1 cellular context compared by ENCODE assay signal in genomic region chr15:52021128-52021671, GRCh38.
TF ChIP-seq lines count a peak whose summit lies in the region.

No MANE protein-coding gene starts in this region.

TF ChIP-seq in SK-N-SH, 30 proteins besides CTCF, POLR2A, EP300 and RAD21:
- TF ChIP-seq JUND (IDR thresholded peaks at IDR 0.05) (peak; percentile 81), RCOR1 (IDR thresholded peaks at IDR 0.05; ENCODE audit: low read length) (no peak), FOSL2 (IDR thresholded peaks at IDR 0.05; ENCODE audit: borderline replicate concordance, low read depth) (peak; percentile 90), MAX (IDR thresholded peaks at IDR 0.05; ENCODE audit: low read depth) (0 out of 2 replicates have a peak, but pooled peaks have one; percentile 30)
